In the genomic region with DNA sequence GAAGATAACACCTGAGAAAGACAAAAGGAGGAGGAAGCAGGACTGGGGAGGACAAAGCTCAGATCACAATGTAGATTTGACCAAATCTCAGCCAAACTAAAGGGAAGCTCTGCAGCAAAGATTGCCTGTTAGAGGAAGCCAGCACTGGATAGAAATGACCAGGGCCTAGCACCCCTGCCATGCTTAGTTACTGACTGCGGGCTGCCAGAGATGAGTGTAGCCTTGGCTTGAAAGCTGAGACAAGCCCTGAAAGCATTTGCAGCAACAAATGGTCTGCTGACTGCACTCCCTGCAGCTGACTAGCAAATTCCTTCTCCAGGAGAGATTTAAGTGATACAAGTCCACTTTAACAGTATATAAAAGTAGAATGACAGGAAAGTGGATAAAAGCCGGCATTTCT, we compare ENCODE assay signal across 25 cellular contexts.
"Had no signal": no experiment of that assay in that cellular context is flagged by ENCODE, and none has a peak within 500 bp of the region (broad histone marks: within the 10 kb centered on the region; RNA-seq: fewer than 3 reads in every experiment).

No MANE protein-coding gene starts in this region.

- H3K4me1 ChIP-seq: esophagus squamous epithelium, gastroesophageal sphincter, sigmoid colon, transverse colon had no signal

- DNase-seq: activated B cell treated with CpG ODN at 0.5 μM for 24 hours; activated CD4-positive, alpha-beta memory T cell treated with anti-CD3 and anti-CD28 coated beads, Interleukin-2, amount 10 ng/mL, durations not matched to agents 7 days and 5 days; activated CD4-positive, alpha-beta T cell treated with anti-CD3 and anti-CD28 coated beads for 4 hours; activated gamma-delta T cell treated with Interleukin-2 at 50 U/mL for 16 hours; aorta; brain microvascular endothelial cell; caudate nucleus; esophagus squamous epithelium; head of caudate nucleus; hypothalamus; immature natural killer cell; left ventricle myocardium superior; mammary epithelial cell; midbrain; posterior cingulate gyrus; sigmoid colon; stimulated activated CD4-positive, alpha-beta T cell treated with anti-CD3 and anti-CD28 coated beads, Interleukin-2, amount 100 ng/mL, for 48 hours; stimulated activated CD8-positive, alpha-beta memory T cell treated with anti-CD3 and anti-CD28 coated beads, Interleukin-4, amount 100 ng/mL, for 48 hours; stimulated activated naive B cell treated with anti-CD40 and anti-IgM and Interleukin-4, amounts not matched to agents 10 μg/mL and 1 μg/mL and 100 μg/mL, for 72 hours; T-helper 9 cell; transverse colon had no signal

- H3K27ac ChIP-seq: brain microvascular endothelial cell, esophagus squamous epithelium, gastroesophageal sphincter, sigmoid colon, transverse colon had no signal

- H3K9me3 Mint-ChIP-seq: neural crest cell had no signal

- H3K36me3 ChIP-seq: brain microvascular endothelial cell, esophagus squamous epithelium, gastroesophageal sphincter, sigmoid colon, transverse colon had no signal

- H3K4me3 Mint-ChIP-seq: activated B cell treated with CpG ODN at 0.5 μM for 24 hours; activated CD4-positive, alpha-beta memory T cell treated with anti-CD3 and anti-CD28 coated beads, Interleukin-2, amount 10 ng/mL, durations not matched to agents 7 days and 5 days; activated naive CD4-positive, alpha-beta T cell treated with anti-CD3 and anti-CD28 coated beads, Interleukin-2, amount 50 U/mL, for 24 hours; immature natural killer cell; neural crest cell; stimulated activated naive B cell treated with anti-CD40 and anti-IgM and Interleukin-4, amounts not matched to agents 10 μg/mL and 1 μg/mL and 100 μg/mL, for 72 hours had no signal

- H3K27ac Mint-ChIP-seq: activated B cell treated with CpG ODN at 0.5 μM for 24 hours; activated CD4-positive, alpha-beta memory T cell treated with anti-CD3 and anti-CD28 coated beads, Interleukin-2, amount 10 ng/mL, durations not matched to agents 7 days and 5 days; activated naive CD4-positive, alpha-beta T cell treated with anti-CD3 and anti-CD28 coated beads, Interleukin-2, amount 50 U/mL, for 24 hours; immature natural killer cell; stimulated activated naive B cell treated with anti-CD40 and anti-IgM and Interleukin-4, amounts not matched to agents 10 μg/mL and 1 μg/mL and 100 μg/mL, for 72 hours had no signal

- H3K27me3 Mint-ChIP-seq: activated B cell treated with CpG ODN at 0.5 μM for 24 hours; activated CD4-positive, alpha-beta memory T cell treated with anti-CD3 and anti-CD28 coated beads, Interleukin-2, amount 10 ng/mL, durations not matched to agents 7 days and 5 days; stimulated activated naive B cell treated with anti-CD40 and anti-IgM and Interleukin-4, amounts not matched to agents 10 μg/mL and 1 μg/mL and 100 μg/mL, for 72 hours had no signal

- FAIRE-seq: urothelium cell line had no signal

- H3K9me3 ChIP-seq: esophagus squamous epithelium, gastroesophageal sphincter, transverse colon had no signal

- ATAC-seq: gastroesophageal sphincter; left ventricle myocardium superior; stimulated activated naive B cell treated with anti-CD40 and anti-IgM and Interleukin-4, amounts not matched to agents 10 μg/mL and 1 μg/mL and 100 μg/mL, for 72 hours had no signal

- H3K4me3 ChIP-seq: esophagus squamous epithelium, gastroesophageal sphincter, sigmoid colon, transverse colon had no signal

- H3K36me3 Mint-ChIP-seq: stimulated activated naive B cell treated with anti-CD40 and anti-IgM and Interleukin-4, amounts not matched to agents 10 μg/mL and 1 μg/mL and 100 μg/mL, for 72 hours had no signal

- H3K27me3 ChIP-seq: brain microvascular endothelial cell, esophagus squamous epithelium, gastroesophageal sphincter, sigmoid colon, transverse colon had no signal

- H3K4me1 Mint-ChIP-seq: activated B cell treated with CpG ODN at 0.5 μM for 24 hours; activated CD4-positive, alpha-beta memory T cell treated with anti-CD3 and anti-CD28 coated beads, Interleukin-2, amount 10 ng/mL, durations not matched to agents 7 days and 5 days; activated naive CD4-positive, alpha-beta T cell treated with anti-CD3 and anti-CD28 coated beads, Interleukin-2, amount 50 U/mL, for 24 hours; immature natural killer cell; neural crest cell; stimulated activated naive B cell treated with anti-CD40 and anti-IgM and Interleukin-4, amounts not matched to agents 10 μg/mL and 1 μg/mL and 100 μg/mL, for 72 hours had no signal
